ENCODE assay signal across 8 cellular contexts in genomic region chr2:148814143-148814852, GRCh38.
DNase-seq lines count a peak whose midpoint lies in the region; ATAC-seq and TF ChIP-seq lines count a peak whose summit lies in the region.

No MANE protein-coding gene starts in this region.

- H4K8ac ChIP-seq in mesenchymal stem cell (ENCODE audit: low read length) = no peak overlapping the region

- H3K4me1 Mint-ChIP-seq in activated T-helper 17 cell treated with anti-CD3 and anti-CD28 coated beads, Interleukin-2, amount 50 U/mL, for 72 hours = peaks cover 13% of the 10 kb centered on the region
- peaks cover 11% of the 10 kb centered on the region for H3K4me1 Mint-ChIP-seq in glutamatergic neuron (ENCODE audit: low read depth, unreplicated experiment)

- H3K27me3 Mint-ChIP-seq in activated T-helper 17 cell treated with anti-CD3 and anti-CD28 coated beads, Interleukin-2, amount 50 U/mL, for 72 hours = peaks cover 19% of the 10 kb centered on the region
- H3K27me3 Mint-ChIP-seq in glutamatergic neuron (ENCODE audit: unreplicated experiment) = no peaks in the 10 kb centered on the region

- H3K4me2 ChIP-seq in mesenchymal stem cell (ENCODE audit: low read length, poor library complexity, severe bottlenecking) = no peak overlapping the region

- TF ChIP-seq POLR2A in tibial nerve (IDR thresholded peaks at IDR 0.05) = no peak

- peak; percentile 1 for ATAC-seq in HG02759 (IDR thresholded peaks at IDR 0.05; ENCODE audit: unreplicated experiment)
- no peak for ATAC-seq in activated T-helper 17 cell treated with anti-CD3 and anti-CD28 coated beads, Interleukin-2, amount 50 U/mL, for 72 hours (replicated peaks)
- ATAC-seq in stimulated activated naive CD8-positive, alpha-beta T cell treated with anti-CD3 and anti-CD28 coated beads, Interleukin-15, Interleukin-2, amounts not matched to agents 100 U/mL and 50 U/mL, for 24 hours = no peak
- ATAC-seq in GM19324 (IDR thresholded peaks at IDR 0.05; ENCODE audit: low FRiP score, unreplicated experiment) = no peak

- H3K14ac ChIP-seq in mesenchymal stem cell (ENCODE audit: low read length in 2 of 2) = no peak overlapping the region

- H3K4me3 Mint-ChIP-seq in activated T-helper 17 cell treated with anti-CD3 and anti-CD28 coated beads, Interleukin-2, amount 50 U/mL, for 72 hours = peak overlapping the region; percentile 62
- no peak overlapping the region for H3K4me3 Mint-ChIP-seq in glutamatergic neuron (ENCODE audit: unreplicated experiment)

- no peak overlapping the region for H4K91ac ChIP-seq in mesenchymal stem cell (ENCODE audit: low read length)

- WGBS in mesenchymal stem cell = 80% methylated on average over 2 of the region's 6 CpGs
- 53 to 54% methylated on average over 6 of the region's 6 CpGs for WGBS in tibial nerve, 2 donors

- no peak overlapping the region for H2BK12ac ChIP-seq in mesenchymal stem cell (ENCODE audit: low read length in 2 of 2)

- in situ Hi-C loops in Caki2 (cut with HindIII; ENCODE audit: low pct_unique_long_range_greater_than_20kb, low sequenced_read_pairs) = no loop called here

- H2BK5ac ChIP-seq in mesenchymal stem cell (ENCODE audit: low read depth, low read length, poor library complexity, severe bottlenecking) = no peak overlapping the region

- H3K18ac ChIP-seq in mesenchymal stem cell (ENCODE audit: low read depth in 1 of 2, low read length in 2 of 2) = no peak overlapping the region

- H3K27me3 ChIP-seq in mesenchymal stem cell (ENCODE audit: control insufficient read depth in 1 of 2, insufficient read depth in 1 of 2, low read length in 2 of 2) = peaks cover 6 to 23% of the 10 kb centered on the region in 2 experiments
- H3K27me3 ChIP-seq in tibial nerve = no peaks in the 10 kb centered on the region

- no peaks in the 10 kb centered on the region for H3K79me1 ChIP-seq in mesenchymal stem cell (replicated peaks; ENCODE audit: low read length, poor library complexity, severe bottlenecking)

- H3K36me3 Mint-ChIP-seq in activated T-helper 17 cell treated with anti-CD3 and anti-CD28 coated beads, Interleukin-2, amount 50 U/mL, for 72 hours (ENCODE audit: low read depth) = no peaks in the 10 kb centered on the region
- no peaks in the 10 kb centered on the region for H3K36me3 Mint-ChIP-seq in glutamatergic neuron (ENCODE audit: unreplicated experiment)

- H3K27ac Mint-ChIP-seq in activated T-helper 17 cell treated with anti-CD3 and anti-CD28 coated beads, Interleukin-2, amount 50 U/mL, for 72 hours = peak overlapping the region; percentile 82
- H3K27ac Mint-ChIP-seq in glutamatergic neuron (ENCODE audit: unreplicated experiment) = no peak overlapping the region

- peaks cover 12% of the 10 kb centered on the region for H3K4me1 ChIP-seq in mesenchymal stem cell (ENCODE audit: control insufficient read depth, insufficient read depth, low read depth, low read length)
- H3K4me1 ChIP-seq in tibial nerve = peaks cover 0 to 21% (median 0%) of the 10 kb centered on the region in 4 donors

- H3K9me3 ChIP-seq in mesenchymal stem cell (ENCODE audit: control insufficient read depth, low read length) (no peaks in the 10 kb centered on the region), tibial nerve (no peaks in the 10 kb centered on the region)

- H3K36me3 ChIP-seq in mesenchymal stem cell (ENCODE audit: control insufficient read depth in 1 of 2, insufficient read depth in 2 of 2, low read depth in 1 of 2, low read length in 2 of 2) (no peaks in the 10 kb centered on the region), tibial nerve (no peaks in the 10 kb centered on the region)

- no peak overlapping the region for H2BK120ac ChIP-seq in mesenchymal stem cell (ENCODE audit: low read depth, low read length)

- no peaks in the 10 kb centered on the region for H3K9me3 Mint-ChIP-seq in activated T-helper 17 cell treated with anti-CD3 and anti-CD28 coated beads, Interleukin-2, amount 50 U/mL, for 72 hours
- peaks cover 2% of the 10 kb centered on the region for H3K9me3 Mint-ChIP-seq in glutamatergic neuron (ENCODE audit: unreplicated experiment)

- no peak overlapping the region for H3K27ac ChIP-seq in mesenchymal stem cell (ENCODE audit: low read length, poor library complexity, severe bottlenecking)
- no peak overlapping the region for H3K27ac ChIP-seq in tibial nerve

- peak overlapping the region; percentile 52 for H2BK15ac ChIP-seq in mesenchymal stem cell (ENCODE audit: low read depth, poor library complexity, severe bottlenecking)

- H3K9ac ChIP-seq in mesenchymal stem cell (ENCODE audit: low read length) = peak overlapping the region; percentile 20

- no peak for TF ChIP-seq EP300 in tibial nerve (IDR thresholded peaks at IDR 0.05)

- H3K4me3 ChIP-seq in mesenchymal stem cell (ENCODE audit: insufficient read depth in 1 of 2, low read depth in 1 of 2, low read length in 2 of 2) = peak overlapping the region in 1 of 2 experiments; percentile 35
- no peak overlapping the region for H3K4me3 ChIP-seq in tibial nerve

- H2AK5ac ChIP-seq in mesenchymal stem cell (ENCODE audit: low read length, severe bottlenecking) = no peak overlapping the region

- DNase-seq in Caki2 (ENCODE audit: low read depth) = peak; percentile 4
- no peak for DNase-seq in mesenchymal stem cell
- no peak for DNase-seq in tibial nerve (ENCODE audit: low spot score in 2 of 2)
- DNase-seq in stimulated activated naive CD8-positive, alpha-beta T cell treated with anti-CD3 and anti-CD28 coated beads, Interleukin-15, Interleukin-2, amounts not matched to agents 100 U/mL and 50 U/mL, for 24 hours = no peak
- no peak for DNase-seq in glutamatergic neuron

- TF ChIP-seq CTCF in tibial nerve (IDR thresholded peaks at IDR 0.05) (no peak), glutamatergic neuron (IDR thresholded peaks at IDR 0.05; ENCODE audit: partially characterized antibody, unreplicated experiment) (no peak)

- H3K4ac ChIP-seq in mesenchymal stem cell (ENCODE audit: low read depth in 1 of 2, low read length in 2 of 2) = no peak overlapping the region

- H2AFZ ChIP-seq in mesenchymal stem cell (ENCODE audit: low read depth, low read length) = no peak overlapping the region

- H3K23ac ChIP-seq in mesenchymal stem cell (ENCODE audit: low read length in 2 of 2) = no peak overlapping the region
